ENCODE assay signal across 18 cellular contexts in genomic region chr3:142436936-142437585, GRCh38. TPM values are rescaled to one million over a fixed set of nuclear protein-coding genes. Genes with fewer than 3 reads are reported as not detected.
DNase-seq lines count a peak whose midpoint lies in the region; ATAC-seq and TF ChIP-seq lines count a peak whose summit lies in the region.
"Had no signal": no experiment of that assay in that cellular context is flagged by ENCODE, and none has a peak within 500 bp of the region (broad histone marks: within the 10 kb centered on the region; RNA-seq: fewer than 3 reads in every experiment).

No MANE protein-coding gene starts in this region.

- H3K4me1 Mint-ChIP-seq in CD4-positive, alpha-beta memory T cell = peaks cover 32 to 51% (median 42%) of the 10 kb centered on the region in 4 donors
- peaks cover 12% of the 10 kb centered on the region for H3K4me1 Mint-ChIP-seq in chondrocyte (ENCODE audit: low read depth)
- peaks cover 37% of the 10 kb centered on the region for H3K4me1 Mint-ChIP-seq in Calu3 (ENCODE audit: low read depth, unreplicated experiment)

- POLR2A ChIA-PET in CD4-positive, alpha-beta memory T cell (lab: Charles Lee; ENCODE audit: partially characterized antibody) = interaction anchor here (1.2 kb wide), 1 partner anchor 11 kb away, joined by 3 read pairs; the partner anchor contains the start of gene XRN1

- no peaks in the 10 kb centered on the region for H3K9me3 Mint-ChIP-seq in CD4-positive, alpha-beta memory T cell
- H3K9me3 Mint-ChIP-seq in chondrocyte (ENCODE audit: low read depth) = no peaks in the 10 kb centered on the region
- no peaks in the 10 kb centered on the region for H3K9me3 Mint-ChIP-seq in Calu3 (ENCODE audit: low read depth, unreplicated experiment)

- peaks cover 25% of the 10 kb centered on the region for H3K4me1 ChIP-seq in CD4-positive, alpha-beta memory T cell (ENCODE audit: insufficient read depth, low read length)
- H3K4me1 ChIP-seq in Loucy (ENCODE audit: insufficient read depth, low read length, poor library complexity, severe bottlenecking) (peaks cover 4% of the 10 kb centered on the region), right lobe of liver (peaks cover 0 to 37% (median 10%) of the 10 kb centered on the region in 4 donors)

- H3K9me2 ChIP-seq in Loucy (replicated peaks; ENCODE audit: low read depth, low read length) = no peaks in the 10 kb centered on the region

- H2AFZ ChIP-seq in Loucy (ENCODE audit: low read length) = no peak overlapping the region

- no peak overlapping the region for H3K9ac ChIP-seq in Loucy (ENCODE audit: low read depth, low read length, poor library complexity, severe bottlenecking)

- H3K36me3 Mint-ChIP-seq in CD4-positive, alpha-beta memory T cell = peaks cover 13 to 18% of the 10 kb centered on the region in 2 donors
- H3K36me3 Mint-ChIP-seq in chondrocyte (ENCODE audit: low read depth) (peaks cover 5% of the 10 kb centered on the region), Calu3 (ENCODE audit: insufficient read depth, unreplicated experiment) (peaks cover 16% of the 10 kb centered on the region)

- no peaks in the 10 kb centered on the region for H3K27me3 Mint-ChIP-seq in CD4-positive, alpha-beta memory T cell
- H3K27me3 Mint-ChIP-seq in chondrocyte (ENCODE audit: low read depth) (no peaks in the 10 kb centered on the region), Calu3 (ENCODE audit: unreplicated experiment) (no peaks in the 10 kb centered on the region)
- H3K27me3 Mint-ChIP-seq: B cell had no signal

- TF ChIP-seq POLR2A in right lobe of liver (IDR thresholded peaks at IDR 0.05) = no peak

- DNase-seq in CD4-positive, alpha-beta memory T cell = no peak
- DNase-seq in chondrocyte (ENCODE audit: low spot score) (no peak), right lobe of liver (no peak), Calu3 (no peak), iPS-NIHi11 (ENCODE audit: low spot score) (no peak)
- DNase-seq: DMS 273 treated with DMSO at 0.1 percent for 48 hours, GF-D8, GOT3, NCI-H1048, NCI-H1436 treated with DMSO at 0.1 percent for 48 hours, NCI-H2081, NCI-H510A treated with DMSO at 0.1 percent for 48 hours, NCI-H82, SHP77 treated with DMSO at 0.1 percent for 48 hours had no signal

- WGBS in right lobe of liver (ENCODE audit: insufficient coverage, low coverage, low lambda C conversion rate, missing lambda C conversion rate) = 51% methylated on average over 1 of the region's 1 CpG

- intact Hi-C loops in CD4-positive, alpha-beta memory T cell (cut with micrococcal nuclease) = no loop called here
- intact Hi-C loops in right lobe of liver (cut with DNase I) = no loop called here
- intact Hi-C loops in Calu3 (cut with micrococcal nuclease; ENCODE audit: unreplicated experiment) = no loop called here

- ATAC-seq in right lobe of liver (peak; percentile 75 to 87 (median 82)), SK-N-SH treated with all-trans-retinoic acid at 6 μM for 48 hours (no peak)
- ATAC-seq: K562 had no signal

- no peaks in the 10 kb centered on the region for H3K9me3 ChIP-seq in CD4-positive, alpha-beta memory T cell (ENCODE audit: control insufficient read depth in 1 of 2, low read length in 2 of 2)
- no peaks in the 10 kb centered on the region for H3K9me3 ChIP-seq in Loucy (ENCODE audit: insufficient read depth, low read depth, low read length)
- no peaks in the 10 kb centered on the region for H3K9me3 ChIP-seq in right lobe of liver

- H3K4me3 ChIP-seq in CD4-positive, alpha-beta memory T cell (ENCODE audit: low read length in 2 of 2) = no peak overlapping the region
- H3K4me3 ChIP-seq in Loucy (ENCODE audit: low read length, poor library complexity, severe bottlenecking) (no peak overlapping the region), right lobe of liver (no peak overlapping the region)
- H3K4me3 ChIP-seq: K562 had no signal

- peak overlapping the region; percentile 26 for H3K4me2 ChIP-seq in Loucy (ENCODE audit: low read depth, low read length, poor library complexity, severe bottlenecking)

- no peak for TF ChIP-seq CTCF in Loucy (conservative IDR thresholded peaks at IDR 0.05; ENCODE audit: low read length)
- TF ChIP-seq CTCF in chondrocyte (IDR thresholded peaks at IDR 0.05) = no peak
- no peak for TF ChIP-seq CTCF in right lobe of liver (IDR thresholded peaks at IDR 0.05)
- TF ChIP-seq CTCF in Calu3 (IDR thresholded peaks at IDR 0.05; ENCODE audit: unreplicated experiment) = no peak

- H3K79me2 ChIP-seq in Loucy (ENCODE audit: insufficient read depth, low read length) = peaks cover 64% of the 10 kb centered on the region; the same call in 1 of the 2 replicates

- CTCF ChIA-PET in CD4-positive, alpha-beta memory T cell (lab: Charles Lee; ENCODE audit: partially characterized antibody) = no interaction called here
- CTCF ChIA-PET in Calu3 (lab: Charles Lee) = no interaction called here

- peak overlapping the region in 4 of 8 donors; percentile 3 to 15 (median 10) for H3K4me3 Mint-ChIP-seq in CD4-positive, alpha-beta memory T cell
- H3K4me3 Mint-ChIP-seq in chondrocyte (ENCODE audit: unreplicated experiment) (no peak overlapping the region), Calu3 (ENCODE audit: low read depth, unreplicated experiment) (no peak overlapping the region)
- H3K4me3 Mint-ChIP-seq: B cell had no signal

- H3K27me3 ChIP-seq in CD4-positive, alpha-beta memory T cell (ENCODE audit: insufficient read depth, low read length) = no peaks in the 10 kb centered on the region
- no peaks in the 10 kb centered on the region for H3K27me3 ChIP-seq in Loucy (ENCODE audit: insufficient read depth, low read length, poor library complexity, severe bottlenecking)
- H3K27me3 ChIP-seq in right lobe of liver = no peaks in the 10 kb centered on the region

- no peak overlapping the region for H3K27ac ChIP-seq in CD4-positive, alpha-beta memory T cell (ENCODE audit: low read depth, low read length)
- H3K27ac ChIP-seq in right lobe of liver = peak overlapping the region in 2 of 3 donors; percentile 52 to 79

- H3K27ac Mint-ChIP-seq in CD4-positive, alpha-beta memory T cell = peak overlapping the region; percentile 1 to 55 (median 15)
- H3K27ac Mint-ChIP-seq in chondrocyte (ENCODE audit: unreplicated experiment) = peak overlapping the region; percentile 22
- no peak overlapping the region for H3K27ac Mint-ChIP-seq in Calu3 (ENCODE audit: unreplicated experiment)
- H3K27ac Mint-ChIP-seq: B cell had no signal

- H3F3A ChIP-seq in Loucy (ENCODE audit: low read depth) = no peaks in the 10 kb centered on the region

- H3K36me3 ChIP-seq in CD4-positive, alpha-beta memory T cell (ENCODE audit: insufficient read depth, low read length) = peaks cover 7% of the 10 kb centered on the region
- H3K36me3 ChIP-seq in Loucy (ENCODE audit: insufficient read depth, low read length) (peaks cover 3% of the 10 kb centered on the region; the same call in 1 of the 2 replicates), right lobe of liver (peaks cover 0 to 5% (median 0%) of the 10 kb centered on the region in 4 donors)

- H4K20me1 ChIP-seq in Loucy (ENCODE audit: insufficient read depth, low read length, poor library complexity, severe bottlenecking) = peaks cover 17% of the 10 kb centered on the region

- BruUV-seq in Calu3 (replicated peaks; lab: Mats Ljungman, UMichigan) = no TSS peak

TF ChIP-seq in SK-N-SH treated with all-trans-retinoic acid at 6 μM for 48 hours, 23 proteins besides CTCF, POLR2A, EP300 and RAD21 (continues in another document):
- no peak for TF ChIP-seq ZNF70 (CRISPR knock-in tag; IDR thresholded peaks at IDR 0.05)
- TF ChIP-seq CREB5 (CRISPR knock-in tag; IDR thresholded peaks at IDR 0.05; ENCODE audit: low read depth) = no peak
- TF ChIP-seq PPARA (CRISPR knock-in tag; IDR thresholded peaks at IDR 0.05; ENCODE audit: borderline replicate concordance) = no peak
- no peak for TF ChIP-seq ZNF8 (CRISPR knock-in tag; IDR thresholded peaks at IDR 0.05)
- no peak for TF ChIP-seq POU6F1 (CRISPR knock-in tag; IDR thresholded peaks at IDR 0.05; ENCODE audit: borderline replicate concordance, low read depth)
- no peak for TF ChIP-seq OSR1 (CRISPR knock-in tag; IDR thresholded peaks at IDR 0.05)
- no peak for TF ChIP-seq ZFP30 (CRISPR knock-in tag; IDR thresholded peaks at IDR 0.05)
- no peak for TF ChIP-seq BACH2 (CRISPR knock-in tag; IDR thresholded peaks at IDR 0.05; ENCODE audit: borderline replicate concordance)

RNA-seq across cellular contexts. Expression of gene XRN1, which starts 10.8 kb away (rescaled TPM):
- total RNA-seq in CD4-positive, alpha-beta memory T cell = 100 to 1,000 TPM; 102 to 104 TPM
- polyA plus RNA-seq in CD4-positive, alpha-beta memory T cell = 10 to 100 TPM; 44.5 to 62.5 TPM
- total RNA-seq in chondrocyte = 27.0 to 39.2 TPM (median 33.2 TPM) in 3 replicates
- total RNA-seq in right lobe of liver = 10 to 100 TPM; 21.4 to 30.8 (median 24.8) TPM
- total RNA-seq in Calu3 (2022) = 59.7 and 64.1 TPM in 2 replicates
